ENCODE assay signal across 1 cellular context in the genomic region with DNA sequence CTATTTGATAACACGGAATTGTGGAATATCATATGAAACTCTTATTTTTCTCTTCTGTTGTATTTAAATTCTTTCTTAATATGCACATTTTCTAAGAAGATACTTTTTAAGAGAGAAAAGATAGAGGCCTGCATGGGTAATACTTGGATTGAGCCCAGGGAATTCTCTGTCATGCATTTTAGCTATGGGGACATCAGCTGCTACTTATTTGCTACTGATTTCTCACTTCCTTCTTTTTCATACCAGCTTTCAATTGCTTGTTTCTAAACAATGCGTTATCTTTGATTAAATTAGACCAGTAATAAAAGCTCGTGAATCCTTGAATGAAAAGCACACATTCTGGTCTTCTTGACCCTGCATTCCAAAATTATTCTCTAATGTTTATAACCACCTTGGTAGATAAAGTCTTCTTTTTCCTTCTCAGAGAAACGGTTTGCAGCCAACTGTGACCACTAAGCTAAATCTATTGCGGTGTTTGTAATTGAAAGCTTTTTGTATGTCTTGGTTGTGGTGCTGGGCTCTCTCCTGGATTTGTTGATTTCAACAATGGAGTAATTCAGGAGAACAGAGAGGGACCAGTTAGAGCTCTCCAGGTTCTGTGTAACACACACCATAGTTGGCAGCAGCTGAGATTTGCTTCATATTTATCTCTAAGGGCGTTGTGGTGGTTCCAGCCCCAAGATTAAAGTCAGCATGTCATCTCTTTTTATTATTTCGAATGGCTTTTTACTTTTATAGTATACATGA.
TF ChIP-seq lines count a peak whose summit lies in the region.

No MANE protein-coding gene starts in this region.

TF ChIP-seq in WTC11, 78 proteins besides CTCF, POLR2A, EP300 and RAD21 (continued from another document):
- TF ChIP-seq ATF1 (CRISPR knock-in tag; IDR thresholded peaks at IDR 0.05) (no peak), NFE2L1 (CRISPR knock-in tag; IDR thresholded peaks at IDR 0.05) (no peak), KAT7 (CRISPR knock-in tag; IDR thresholded peaks at IDR 0.05; ENCODE audit: borderline replicate concordance) (no peak), ZNF423 (CRISPR knock-in tag; IDR thresholded peaks at IDR 0.05) (no peak), ESRRA (CRISPR knock-in tag; IDR thresholded peaks at IDR 0.05; ENCODE audit: borderline replicate concordance) (no peak), SMAD3 (CRISPR knock-in tag; IDR thresholded peaks at IDR 0.05; ENCODE audit: borderline replicate concordance) (no peak)
- TF ChIP-seq, protein P1, sequence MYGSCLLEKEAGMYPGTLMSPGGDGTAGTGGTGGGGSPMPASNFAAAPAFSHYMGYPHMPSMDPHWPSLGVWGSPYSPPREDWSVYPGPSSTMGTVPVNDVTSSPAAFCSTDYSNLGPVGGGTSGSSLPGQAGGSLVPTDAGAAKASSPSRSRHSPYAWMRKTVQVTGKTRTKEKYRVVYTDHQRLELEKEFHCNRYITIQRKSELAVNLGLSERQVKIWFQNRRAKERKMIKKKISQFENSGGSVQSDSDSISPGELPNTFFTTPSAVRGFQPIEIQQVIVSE (CRISPR knock-in tag; IDR thresholded peaks at IDR 0.05; ENCODE audit: borderline replicate concordance), result no peak
- TF ChIP-seq, protein P2, sequence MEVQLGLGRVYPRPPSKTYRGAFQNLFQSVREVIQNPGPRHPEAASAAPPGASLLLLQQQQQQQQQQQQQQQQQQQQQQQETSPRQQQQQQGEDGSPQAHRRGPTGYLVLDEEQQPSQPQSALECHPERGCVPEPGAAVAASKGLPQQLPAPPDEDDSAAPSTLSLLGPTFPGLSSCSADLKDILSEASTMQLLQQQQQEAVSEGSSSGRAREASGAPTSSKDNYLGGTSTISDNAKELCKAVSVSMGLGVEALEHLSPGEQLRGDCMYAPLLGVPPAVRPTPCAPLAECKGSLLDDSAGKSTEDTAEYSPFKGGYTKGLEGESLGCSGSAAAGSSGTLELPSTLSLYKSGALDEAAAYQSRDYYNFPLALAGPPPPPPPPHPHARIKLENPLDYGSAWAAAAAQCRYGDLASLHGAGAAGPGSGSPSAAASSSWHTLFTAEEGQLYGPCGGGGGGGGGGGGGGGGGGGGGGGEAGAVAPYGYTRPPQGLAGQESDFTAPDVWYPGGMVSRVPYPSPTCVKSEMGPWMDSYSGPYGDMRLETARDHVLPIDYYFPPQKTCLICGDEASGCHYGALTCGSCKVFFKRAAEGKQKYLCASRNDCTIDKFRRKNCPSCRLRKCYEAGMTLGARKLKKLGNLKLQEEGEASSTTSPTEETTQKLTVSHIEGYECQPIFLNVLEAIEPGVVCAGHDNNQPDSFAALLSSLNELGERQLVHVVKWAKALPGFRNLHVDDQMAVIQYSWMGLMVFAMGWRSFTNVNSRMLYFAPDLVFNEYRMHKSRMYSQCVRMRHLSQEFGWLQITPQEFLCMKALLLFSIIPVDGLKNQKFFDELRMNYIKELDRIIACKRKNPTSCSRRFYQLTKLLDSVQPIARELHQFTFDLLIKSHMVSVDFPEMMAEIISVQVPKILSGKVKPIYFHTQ (CRISPR knock-in tag; IDR thresholded peaks at IDR 0.05), result no peak
